8 cellular contexts compared by ENCODE assay signal in genomic region chr3:141646760-141647561, GRCh38.
DNase-seq lines count a peak whose midpoint lies in the region; ATAC-seq and TF ChIP-seq lines count a peak whose summit lies in the region.

No MANE protein-coding gene starts in this region.

- H3K4me1 ChIP-seq in foreskin keratinocyte, result no peaks in the 10 kb centered on the region

- no peak overlapping the region for H3K27ac Mint-ChIP-seq in stimulated activated naive B cell treated with anti-CD40 and anti-IgM and Interleukin-4, amounts not matched to agents 10 μg/mL and 1 μg/mL and 100 μg/mL, for 72 hours

- H3K27me3 Mint-ChIP-seq in stimulated activated naive B cell treated with anti-CD40 and anti-IgM and Interleukin-4, amounts not matched to agents 10 μg/mL and 1 μg/mL and 100 μg/mL, for 72 hours, result peaks cover 0 to 10% of the 10 kb centered on the region in 2 donors

- no peak for TF ChIP-seq CTCF in foreskin keratinocyte (conservative IDR thresholded peaks at IDR 0.05)

- H3K4me3 Mint-ChIP-seq in stimulated activated naive B cell treated with anti-CD40 and anti-IgM and Interleukin-4, amounts not matched to agents 10 μg/mL and 1 μg/mL and 100 μg/mL, for 72 hours, result no peak overlapping the region

- peaks cover 0 to 2% of the 10 kb centered on the region in 2 donors for H3K4me1 Mint-ChIP-seq in stimulated activated naive B cell treated with anti-CD40 and anti-IgM and Interleukin-4, amounts not matched to agents 10 μg/mL and 1 μg/mL and 100 μg/mL, for 72 hours

- H3K9me3 Mint-ChIP-seq in stimulated activated naive B cell treated with anti-CD40 and anti-IgM and Interleukin-4, amounts not matched to agents 10 μg/mL and 1 μg/mL and 100 μg/mL, for 72 hours, result no peaks in the 10 kb centered on the region

- H3K36me3 Mint-ChIP-seq in stimulated activated naive B cell treated with anti-CD40 and anti-IgM and Interleukin-4, amounts not matched to agents 10 μg/mL and 1 μg/mL and 100 μg/mL, for 72 hours, result no peaks in the 10 kb centered on the region

- DNase-seq in AG08396 (ENCODE audit: low spot score), result peak; percentile 72
- peak in 53 of 76 experiments; percentile 6 to 68 (median 25) for DNase-seq in HUDEP-2 (lab: John Stamatoyannopoulos, UW; ENCODE audit: unreplicated experiment in 76 of 76)
- peak; percentile 51 for DNase-seq in RKO (ENCODE audit: low spot score)
- peak; percentile 32 to 48 for DNase-seq in foreskin keratinocyte
- DNase-seq in stimulated activated naive B cell treated with anti-CD40 and anti-IgM and Interleukin-4, amounts not matched to agents 10 μg/mL and 1 μg/mL and 100 μg/mL, for 72 hours, result no peak
- DNase-seq in retina, result no peak
- DNase-seq in NCI-H1048 (lab: John Stamatoyannopoulos, UW), result no peak

- H3K27me3 ChIP-seq in foreskin keratinocyte, result peaks cover 12% of the 10 kb centered on the region

- ATAC-seq in foreskin keratinocyte (peak; percentile 53), HG03439 (IDR thresholded peaks at IDR 0.05; ENCODE audit: unreplicated experiment) (no peak)
- peak; percentile 63 to 77 for ATAC-seq in stimulated activated naive B cell treated with anti-CD40 and anti-IgM and Interleukin-4, amounts not matched to agents 10 μg/mL and 1 μg/mL and 100 μg/mL, for 72 hours (replicated peaks)

- H3K27ac ChIP-seq in foreskin keratinocyte, result no peak overlapping the region

Comparison
In these comparisons a context has a peak if more than half of its experiments do, and no peak if none do; other contexts are left out.
1. DNase-seq: peak in AG08396 (single experiment), HUDEP-2 (53 of 76), RKO (single experiment) and foreskin keratinocyte (2 of 2); none in stimulated activated naive B cell treated with anti-CD40 and anti-IgM and Interleukin-4, amounts not matched to agents 10 μg/mL and 1 μg/mL and 100 μg/mL, for 72 hours (single experiment), retina (single experiment) and NCI-H1048 (single experiment).